In the genomic region with DNA sequence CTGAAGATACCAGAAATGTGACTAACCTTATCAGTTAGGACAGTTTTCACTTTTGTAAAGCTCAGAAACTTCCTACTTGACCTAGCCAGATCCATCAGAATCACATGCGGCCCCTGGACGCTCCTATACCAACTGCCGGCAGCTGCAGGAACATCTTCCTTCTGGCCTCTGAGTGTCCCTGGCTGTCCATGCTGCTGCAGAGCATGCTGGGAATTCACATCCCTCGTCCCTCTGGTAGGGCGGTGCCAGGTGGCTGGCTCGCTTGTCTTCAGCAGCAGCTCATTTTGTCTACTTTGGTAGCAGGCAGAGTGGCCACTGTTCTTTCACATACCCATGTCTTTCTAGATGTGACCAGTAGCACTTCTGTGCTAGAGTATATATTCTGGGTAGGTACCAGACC, we compare ENCODE assay signal across 14 cellular contexts.
"Had no signal": no experiment of that assay in that cellular context is flagged by ENCODE, and none has a peak within 500 bp of the region (broad histone marks: within the 10 kb centered on the region; RNA-seq: fewer than 3 reads in every experiment).

No MANE protein-coding gene starts in this region.

- FAIRE-seq: endometrium had no signal

- DNase-seq: activated CD4-positive, alpha-beta memory T cell treated with anti-CD3 and anti-CD28 coated beads, Interleukin-2, amount 10 ng/mL, durations not matched to agents 7 days and 5 days; activated naive CD4-positive, alpha-beta T cell treated with anti-CD3 and anti-CD28 coated beads, Interleukin-2, amount 10 ng/mL, durations not matched to agents 7 days and 5 days; brain microvascular endothelial cell; left colon; mesendoderm; retina; stimulated activated CD4-positive, alpha-beta T cell treated with anti-CD3 and anti-CD28 coated beads, Interleukin-1b, Interleukin-23, amount 100 ng/mL, for 48 hours; stimulated activated naive CD4-positive, alpha-beta T cell; T-cell; T1000 had no signal

- H3K9me3 Mint-ChIP-seq: activated CD4-positive, alpha-beta memory T cell treated with anti-CD3 and anti-CD28 coated beads, Interleukin-2, amount 10 ng/mL, durations not matched to agents 7 days and 5 days; activated naive CD4-positive, alpha-beta T cell treated with anti-CD3 and anti-CD28 coated beads, Interleukin-2, amount 10 ng/mL, durations not matched to agents 7 days and 5 days; T-cell had no signal

- H3K4me3 ChIP-seq: dorsolateral prefrontal cortex had no signal

- H3K27me3 Mint-ChIP-seq: activated naive CD4-positive, alpha-beta T cell treated with anti-CD3 and anti-CD28 coated beads, Interleukin-2, amount 10 ng/mL, durations not matched to agents 7 days and 5 days; T-cell had no signal

- H3K27ac ChIP-seq: brain microvascular endothelial cell, VCaP had no signal

- H3K4me1 Mint-ChIP-seq: activated naive CD4-positive, alpha-beta T cell treated with anti-CD3 and anti-CD28 coated beads, Interleukin-2, amount 10 ng/mL, durations not matched to agents 7 days and 5 days had no signal

- ATAC-seq: esophagus mucosa, left colon, T-cell had no signal

- H3K27me3 ChIP-seq: brain microvascular endothelial cell, dorsolateral prefrontal cortex had no signal

- H3K27ac Mint-ChIP-seq: activated CD4-positive, alpha-beta memory T cell treated with anti-CD3 and anti-CD28 coated beads, Interleukin-2, amount 10 ng/mL, durations not matched to agents 7 days and 5 days; activated naive CD4-positive, alpha-beta T cell treated with anti-CD3 and anti-CD28 coated beads, Interleukin-2, amount 10 ng/mL, durations not matched to agents 7 days and 5 days; T-cell had no signal

- H3K36me3 Mint-ChIP-seq: activated naive CD4-positive, alpha-beta T cell treated with anti-CD3 and anti-CD28 coated beads, Interleukin-2, amount 10 ng/mL, durations not matched to agents 7 days and 5 days had no signal

- H3K36me3 ChIP-seq: brain microvascular endothelial cell had no signal

- H3K4me3 Mint-ChIP-seq: activated CD4-positive, alpha-beta memory T cell treated with anti-CD3 and anti-CD28 coated beads, Interleukin-2, amount 10 ng/mL, durations not matched to agents 7 days and 5 days; activated naive CD4-positive, alpha-beta T cell treated with anti-CD3 and anti-CD28 coated beads, Interleukin-2, amount 10 ng/mL, durations not matched to agents 7 days and 5 days; T-cell had no signal
